In genomic region chr11:75388386-75389275, GRCh38 we compare ENCODE assay signal across 8 cellular contexts. TPM values are rescaled to one million over a fixed set of nuclear protein-coding genes. Genes with fewer than 3 reads are reported as not detected.
DNase-seq lines count a peak whose midpoint lies in the region; ATAC-seq and TF ChIP-seq lines count a peak whose summit lies in the region.

No MANE protein-coding gene starts in this region.

- H3K27ac Mint-ChIP-seq in activated naive CD4-positive, alpha-beta T cell treated with anti-CD3 and anti-CD28 coated beads, Interleukin-2, amount 10 ng/mL, durations not matched to agents 7 days and 5 days = no peak overlapping the region

- no peaks in the 10 kb centered on the region for H3K36me3 Mint-ChIP-seq in activated naive CD4-positive, alpha-beta T cell treated with anti-CD3 and anti-CD28 coated beads, Interleukin-2, amount 10 ng/mL, durations not matched to agents 7 days and 5 days

- no peak overlapping the region for H3K9ac ChIP-seq in SK-N-SH

- no peaks in the 10 kb centered on the region for H3K9me3 Mint-ChIP-seq in activated naive CD4-positive, alpha-beta T cell treated with anti-CD3 and anti-CD28 coated beads, Interleukin-2, amount 10 ng/mL, durations not matched to agents 7 days and 5 days

- peak; percentile 80 for ATAC-seq in Right ventricle myocardium superior (ENCODE audit: poor library complexity)
- peak; percentile 90 for ATAC-seq in aorta (ENCODE audit: low FRiP score)

- TF ChIP-seq EP300 in SK-N-SH (IDR thresholded peaks at IDR 0.05; ENCODE audit: borderline replicate concordance in 1 of 2, low read depth in 1 of 2, low read length in 1 of 2) = no peak

- CTCF ChIA-PET in SK-N-SH (lab: Yijun Ruan, JAX) = interaction anchor here (0.5 to 24.8 kb wide), 57 partner anchors 9 to 459 kb away, joined by 3 to 701 read pairs (median 4); partner anchors contain the start of genes GDPD5, KLHL35 and RPS3
- CTCF ChIA-PET in activated naive CD4-positive, alpha-beta T cell treated with anti-CD3 and anti-CD28 coated beads, Interleukin-2, amount 10 ng/mL, durations not matched to agents 7 days and 5 days (lab: Charles Lee) = interaction anchor here (0.7 to 12.9 kb wide), 26 partner anchors 9 to 208 kb away, joined by 3 to 389 read pairs (median 5); no protein-coding TSS in a partner anchor

- peak; percentile 73 for DNase-seq in SIG-M5 treated with dmso at 0.1 percent for 504 hours (lab: John Stamatoyannopoulos, UW; ENCODE audit: unreplicated experiment)
- DNase-seq in SIG-M5 (lab: John Stamatoyannopoulos, UW) = no peak
- peak; percentile 86 for DNase-seq in NB4 (ENCODE audit: low read depth)
- DNase-seq in SK-N-SH = peak; percentile 85
- peak; percentile 82 for DNase-seq in activated naive CD4-positive, alpha-beta T cell treated with anti-CD3 and anti-CD28 coated beads, Interleukin-2, amount 10 ng/mL, durations not matched to agents 7 days and 5 days
- peak; percentile 73 for DNase-seq in Right ventricle myocardium superior
- peak in 8 of 10 donors; percentile 19 to 93 (median 67) for DNase-seq in posterior cingulate gyrus
- peak; percentile 76 to 88 for DNase-seq in aorta

- peaks cover 12% of the 10 kb centered on the region for H3K4me1 Mint-ChIP-seq in activated naive CD4-positive, alpha-beta T cell treated with anti-CD3 and anti-CD28 coated beads, Interleukin-2, amount 10 ng/mL, durations not matched to agents 7 days and 5 days

- no peak overlapping the region for H3K4me3 Mint-ChIP-seq in activated naive CD4-positive, alpha-beta T cell treated with anti-CD3 and anti-CD28 coated beads, Interleukin-2, amount 10 ng/mL, durations not matched to agents 7 days and 5 days

- H3K4me3 ChIP-seq in NB4 (ENCODE audit: low read depth, low read length) (no peak overlapping the region), SK-N-SH (ENCODE audit: low read depth in 2 of 2, low read length in 1 of 2) (peak overlapping the region in 1 of 2 experiments; percentile 35; a peak in 1 of 4 replicates), aorta (ENCODE audit: low read length in 2 of 2) (no peak overlapping the region)

- TF ChIP-seq RAD21 in SK-N-SH (IDR thresholded peaks at IDR 0.05; ENCODE audit: low read length) = peak; percentile 91

- no peaks in the 10 kb centered on the region for H3F3A ChIP-seq in SK-N-SH (replicated peaks; ENCODE audit: insufficient read depth)

- TF ChIP-seq CTCF in NB4 (IDR thresholded peaks at IDR 0.05; ENCODE audit: low read depth, low read length) = peak; percentile 85
- peak; percentile 89 for TF ChIP-seq CTCF in SK-N-SH (IDR thresholded peaks at IDR 0.05)

- H3K9me2 ChIP-seq in SK-N-SH = no peaks in the 10 kb centered on the region

- H3K27me3 ChIP-seq in SK-N-SH (ENCODE audit: insufficient read depth) = no peaks in the 10 kb centered on the region
- H3K27me3 ChIP-seq in aorta (ENCODE audit: control insufficient read depth in 1 of 2, insufficient read depth in 2 of 2, low read length in 1 of 2) = no peaks in the 10 kb centered on the region

- H3K27me3 Mint-ChIP-seq in activated naive CD4-positive, alpha-beta T cell treated with anti-CD3 and anti-CD28 coated beads, Interleukin-2, amount 10 ng/mL, durations not matched to agents 7 days and 5 days = peaks cover 29% of the 10 kb centered on the region

- WGBS in SK-N-SH (ENCODE audit: low lambda C conversion rate) = 24% methylated on average over 9 of the region's 9 CpGs
- WGBS in aorta, 2 donors = 22 to 26% methylated on average over 9 of the region's 9 CpGs

- H3K4me2 ChIP-seq in SK-N-SH = no peak overlapping the region

- no peaks in the 10 kb centered on the region for H3K9me3 ChIP-seq in SK-N-SH
- no peaks in the 10 kb centered on the region for H3K9me3 ChIP-seq in aorta (ENCODE audit: control insufficient read depth, low read length)

- H4K20me1 ChIP-seq in SK-N-SH (ENCODE audit: insufficient read depth) = no peaks in the 10 kb centered on the region

- POLR2A ChIA-PET in SK-N-SH (lab: Yijun Ruan, JAX) = interaction anchor here (0.8 to 0.9 kb wide), 2 partner anchors 39 to 109 kb away, joined by 3 read pairs; no protein-coding TSS in a partner anchor

- H3K27ac ChIP-seq in SK-N-SH (ENCODE audit: low read depth in 2 of 2, low read length in 1 of 2) = no peak overlapping the region
- no peak overlapping the region for H3K27ac ChIP-seq in aorta (ENCODE audit: low read depth in 1 of 2, low read length in 2 of 2)

- no peaks in the 10 kb centered on the region for H3K79me2 ChIP-seq in SK-N-SH (ENCODE audit: insufficient read depth)

- 0 out of 2 replicates have a peak overlapping the region, but pooled peaks have one; percentile 48 for H2AFZ ChIP-seq in SK-N-SH (ENCODE audit: low read depth)

- H3K36me3 ChIP-seq in SK-N-SH (replicated peaks in 1 of 2; ENCODE audit: control insufficient read depth in 1 of 2, insufficient read depth in 2 of 2, low read length in 1 of 2) = no peaks in the 10 kb centered on the region
- no peaks in the 10 kb centered on the region for H3K36me3 ChIP-seq in aorta (ENCODE audit: control insufficient read depth in 1 of 2, insufficient read depth in 2 of 2, low read length in 1 of 2)

- intact Hi-C loops in Right ventricle myocardium superior (cut with DNase I) = loop anchor here (5.0 kb wide), 1 partner anchor 144 kb away; no protein-coding TSS in a partner anchor
- intact Hi-C loops in posterior cingulate gyrus (cut with DNase I) = loop anchor here (2.0 to 10.0 kb wide), 2 partner anchors 56 to 144 kb away; no protein-coding TSS in a partner anchor
- intact Hi-C loops in aorta (cut with DNase I) = loop anchor here (2.0 to 10.0 kb wide), 4 partner anchors 61 to 144 kb away; no protein-coding TSS in a partner anchor

- TF ChIP-seq POLR2A in NB4 (IDR thresholded peaks at IDR 0.05; ENCODE audit: extremely low read depth, insufficient read length) = no peak

- H3K4me1 ChIP-seq in SK-N-SH (ENCODE audit: control insufficient read depth in 1 of 2, insufficient read depth in 2 of 2, low read depth in 1 of 2, low read length in 1 of 2) (peaks cover 0 to 9% of the 10 kb centered on the region in 2 experiments; a peak in 1 of 4 replicates), aorta (ENCODE audit: control insufficient read depth in 1 of 2, insufficient read depth in 2 of 2, low read length in 2 of 2) (no peaks in the 10 kb centered on the region)

TF ChIP-seq in SK-N-SH, 30 proteins besides CTCF, POLR2A, EP300 and RAD21:
- TF ChIP-seq NFIC (IDR thresholded peaks at IDR 0.05; ENCODE audit: borderline replicate concordance) (peak; percentile 80), MXI1 (IDR thresholded peaks at IDR 0.05; ENCODE audit: low read depth, low read length) (0 out of 2 replicates have a peak, but pooled peaks have one; percentile 31), POLR2AphosphoS5 (IDR thresholded peaks at IDR 0.05; ENCODE audit: low read depth, low read length) (no peak), ELF1 (IDR thresholded peaks at IDR 0.05) (no peak), YY1 (IDR thresholded peaks at IDR 0.05; ENCODE audit: low read depth) (peak; percentile 74; the same call in 1 of the 2 replicates), SMC3 (IDR thresholded peaks at IDR 0.05; ENCODE audit: low read depth, low read length) (peak; percentile 83)
- TF ChIP-seq, protein P1, sequence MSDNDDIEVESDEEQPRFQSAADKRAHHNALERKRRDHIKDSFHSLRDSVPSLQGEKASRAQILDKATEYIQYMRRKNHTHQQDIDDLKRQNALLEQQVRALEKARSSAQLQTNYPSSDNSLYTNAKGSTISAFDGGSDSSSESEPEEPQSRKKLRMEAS (IDR thresholded peaks at IDR 0.05; ENCODE audit: low read depth) = peak; percentile 28; the same call in 1 of the 2 replicates

RNA-seq across cellular contexts. Expression of gene RPS3, which starts 10.7 kb away (rescaled TPM):
- polyA plus RNA-seq in SK-N-SH (2012; rRNA removed) = 4,220 and 4,540 TPM in 2 replicates
- polyA plus RNA-seq in SK-N-SH (2012; cell fraction: cytosol; rRNA removed) = 4,994 and 6,484 TPM in 2 replicates
- polyA plus RNA-seq in SK-N-SH (2012; cell fraction: nucleus; rRNA removed) = 1,010 and 1,542 TPM in 2 replicates
- total RNA-seq in Right ventricle myocardium superior = 827 TPM
- total RNA-seq in aorta = 1,000 to 10,000 TPM; 1,466 to 1,593 TPM
- polyA plus RNA-seq in aorta = 1,000 to 10,000 TPM; 2,194 to 3,688 TPM

RNA-seq across cellular contexts. Expression of gene ARRB1, which starts 37.2 kb away (rescaled TPM):
- polyA plus RNA-seq in SK-N-SH (2012; rRNA removed) (6.7 and 7.0 TPM in 2 replicates), aorta (10 to 100 TPM in 1 of 2 donors, 1 to 10 TPM in 1; 5.8 to 10.8 TPM)
- 4.4 and 6.0 TPM in 2 replicates for polyA plus RNA-seq in SK-N-SH (2012; cell fraction: cytosol; rRNA removed)
- polyA plus RNA-seq in SK-N-SH (2012; cell fraction: nucleus; rRNA removed) = 4.8 and 6.6 TPM in 2 replicates
- total RNA-seq in Right ventricle myocardium superior (24.6 TPM), aorta (10 to 100 TPM; 31.3 to 76.1 TPM)

RNA-seq across cellular contexts. Expression of gene KLHL35, which starts 44.4 kb away (rescaled TPM):
- polyA plus RNA-seq in SK-N-SH (2012; rRNA removed) (1.7 and 2.0 TPM in 2 replicates), aorta (1 to 10 TPM in 1 of 2 donors, under 1 TPM in 1; 0.75 to 2.4 TPM)
- polyA plus RNA-seq in SK-N-SH (2012; cell fraction: cytosol; rRNA removed) = 0.75 and 1.3 TPM in 2 replicates
- 3.9 and 4.9 TPM in 2 replicates for polyA plus RNA-seq in SK-N-SH (2012; cell fraction: nucleus; rRNA removed)
- total RNA-seq in Right ventricle myocardium superior (0.48 TPM), aorta (1 to 10 TPM; 1.3 to 3.1 TPM)
